Comparison of ENCODE assay signal across 19 cellular contexts in genomic region chr22:43500792-43501785, GRCh38.
"Had no signal": no experiment of that assay in that cellular context is flagged by ENCODE, and none has a peak within 500 bp of the region (broad histone marks: within the 10 kb centered on the region; RNA-seq: fewer than 3 reads in every experiment).

No MANE protein-coding gene starts in this region.

- ATAC-seq: activated CD4-positive, alpha-beta T cell treated with anti-CD3 and anti-CD28 coated beads for 36 hours; activated T-cell treated with anti-CD3 and anti-CD28 coated beads, Interleukin-2, amount 50 U/mL, for 72 hours had no signal

- H3K27me3 Mint-ChIP-seq: activated CD4-positive, alpha-beta memory T cell treated with anti-CD3 and anti-CD28 coated beads, Interleukin-2, amount 10 ng/mL, durations not matched to agents 7 days and 5 days; activated CD4-positive, alpha-beta T cell treated with anti-CD3 and anti-CD28 coated beads for 36 hours; activated naive CD4-positive, alpha-beta T cell treated with anti-CD3 and anti-CD28 coated beads, Interleukin-2, amount 10 ng/mL, durations not matched to agents 7 days and 5 days; activated naive CD8-positive, alpha-beta T cell treated with anti-CD3 and anti-CD28 coated beads for 36 hours had no signal

- H3K36me3 Mint-ChIP-seq: activated naive CD4-positive, alpha-beta T cell treated with anti-CD3 and anti-CD28 coated beads, Interleukin-2, amount 10 ng/mL, durations not matched to agents 7 days and 5 days; activated naive CD8-positive, alpha-beta T cell treated with anti-CD3 and anti-CD28 coated beads for 36 hours had no signal

- H3K4me1 Mint-ChIP-seq: activated CD4-positive, alpha-beta memory T cell treated with anti-CD3 and anti-CD28 coated beads, Interleukin-2, amount 10 ng/mL, durations not matched to agents 7 days and 5 days; activated CD4-positive, alpha-beta T cell treated with anti-CD3 and anti-CD28 coated beads for 36 hours; activated naive CD4-positive, alpha-beta T cell treated with anti-CD3 and anti-CD28 coated beads, Interleukin-2, amount 10 ng/mL, durations not matched to agents 7 days and 5 days; activated naive CD8-positive, alpha-beta T cell treated with anti-CD3 and anti-CD28 coated beads for 36 hours had no signal

- H3K27ac Mint-ChIP-seq: activated CD4-positive, alpha-beta memory T cell treated with anti-CD3 and anti-CD28 coated beads, Interleukin-2, amount 10 ng/mL, durations not matched to agents 7 days and 5 days; activated CD4-positive, alpha-beta T cell treated with anti-CD3 and anti-CD28 coated beads for 36 hours; activated naive CD4-positive, alpha-beta T cell treated with anti-CD3 and anti-CD28 coated beads, Interleukin-2, amount 10 ng/mL, durations not matched to agents 7 days and 5 days; activated naive CD8-positive, alpha-beta T cell treated with anti-CD3 and anti-CD28 coated beads for 36 hours; activated T-cell treated with anti-CD3 and anti-CD28 coated beads, Interleukin-2, amount 50 U/mL, for 72 hours; activated T-helper 2 cell treated with anti-CD3 and anti-CD28 coated beads, Interferon-gamma antibody, Interleukin-2, Interleukin-4, amounts not matched to agents 10 μg/mL and 5 μg/mL and 100 μg/mL, durations not matched to agents 14 hours and 24 hours and 36 hours had no signal

- H3K9me3 Mint-ChIP-seq: activated naive CD8-positive, alpha-beta T cell treated with anti-CD3 and anti-CD28 coated beads for 36 hours; activated T-cell treated with anti-CD3 and anti-CD28 coated beads, Interleukin-2, amount 50 U/mL, for 72 hours; activated T-helper 2 cell treated with anti-CD3 and anti-CD28 coated beads, Interferon-gamma antibody, Interleukin-2, Interleukin-4, amounts not matched to agents 10 μg/mL and 5 μg/mL and 100 μg/mL, durations not matched to agents 14 hours and 24 hours and 36 hours had no signal

- H3K4me2 ChIP-seq: KMS-11 had no signal

- H3K27ac ChIP-seq: KMS-11, VCaP had no signal

- DNase-seq: activated CD4-positive, alpha-beta memory T cell treated with anti-CD3 and anti-CD28 coated beads, Interleukin-2, amount 10 ng/mL, durations not matched to agents 7 days and 5 days; activated CD4-positive, alpha-beta T cell treated with anti-CD3 and anti-CD28 coated beads for 36 hours; activated CD4-positive, alpha-beta T cell treated with anti-CD3 and anti-CD28 coated beads, Interleukin-2, amount 50 U/mL, for 1 hour; activated CD8-positive, alpha-beta memory T cell treated with anti-CD3 and anti-CD28 coated beads, Interleukin-2, amount 50 U/mL, for 4 hours; activated gamma-delta T cell treated with Interleukin-2 at 50 U/mL for 16 hours; activated naive CD4-positive, alpha-beta T cell treated with anti-CD3 and anti-CD28 coated beads, Interleukin-2, amount 10 ng/mL, durations not matched to agents 7 days and 5 days; activated naive CD8-positive, alpha-beta T cell treated with anti-CD3 and anti-CD28 coated beads for 36 hours; activated T-cell treated with anti-CD3 and anti-CD28 coated beads, Interleukin-2, amount 50 U/mL, for 72 hours; MV-4-11; NCI-H1092 treated with DMSO at 0.1 percent for 48 hours; NCI-H1436; NCI-H187 treated with DMSO at 0.1 percent for 48 hours; NCI-H2081 treated with DMSO at 0.1 percent for 48 hours; NCI-H226; NCI-H526; SIG-M5 had no signal

- H3K9ac ChIP-seq: KMS-11 had no signal

- H3K4me3 Mint-ChIP-seq: activated CD4-positive, alpha-beta memory T cell treated with anti-CD3 and anti-CD28 coated beads, Interleukin-2, amount 10 ng/mL, durations not matched to agents 7 days and 5 days; activated CD4-positive, alpha-beta T cell treated with anti-CD3 and anti-CD28 coated beads for 36 hours; activated naive CD4-positive, alpha-beta T cell treated with anti-CD3 and anti-CD28 coated beads, Interleukin-2, amount 10 ng/mL, durations not matched to agents 7 days and 5 days; activated naive CD8-positive, alpha-beta T cell treated with anti-CD3 and anti-CD28 coated beads for 36 hours; activated T-cell treated with anti-CD3 and anti-CD28 coated beads, Interleukin-2, amount 50 U/mL, for 72 hours had no signal
